ENCODE assay signal across 9 cellular contexts in the genomic region with DNA sequence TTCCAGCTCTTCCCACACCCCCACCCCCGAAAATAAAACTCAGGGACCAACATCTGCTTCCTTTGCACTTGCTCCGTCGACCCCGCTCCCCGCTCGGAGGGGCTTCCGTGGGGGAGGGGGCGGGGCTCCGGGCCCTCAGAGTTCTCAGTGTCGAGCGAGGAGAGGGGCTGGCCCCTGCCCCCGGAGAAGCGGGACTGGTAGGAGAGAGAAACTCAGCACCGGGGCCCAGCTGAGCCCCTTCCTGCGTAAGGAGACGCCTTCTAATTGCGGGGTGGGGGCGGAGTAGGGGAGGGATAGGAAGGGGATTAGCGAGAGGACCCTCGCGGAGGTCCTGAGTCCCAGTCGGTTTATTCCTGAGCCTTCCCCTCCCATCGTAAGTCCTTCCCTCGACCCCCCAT. TPM values are rescaled to one million over a fixed set of nuclear protein-coding genes. Genes with fewer than 3 reads are reported as not detected.
A peak's percentile ranks its signal among the peaks of the same experiment; 100 is the strongest.
DNase-seq lines count a peak whose midpoint lies in the region; ATAC-seq, FAIRE-seq and TF ChIP-seq lines count a peak whose summit lies in the region.
"Had no signal": no experiment of that assay in that cellular context is flagged by ENCODE, and none has a peak within 500 bp of the region (broad histone marks: within the 10 kb centered on the region; RNA-seq: fewer than 3 reads in every experiment).

No MANE protein-coding gene starts in this region.

- H3K27me3 ChIP-seq in HUES6 (ENCODE audit: control insufficient read depth, insufficient read depth, low read length) (peaks cover 65% of the 10 kb centered on the region), duodenal mucosa (ENCODE audit: control insufficient read depth in 1 of 2, insufficient read depth in 2 of 2, low read length in 2 of 2) (no peaks in the 10 kb centered on the region)

- H3K4me1 Mint-ChIP-seq in CD14-positive monocyte (peaks cover 19% of the 10 kb centered on the region), nephron progenitor cell (peaks cover 63% of the 10 kb centered on the region)

- H3K27ac ChIP-seq in HUES6 (ENCODE audit: low read depth, low read length) (no peak overlapping the region), duodenal mucosa (ENCODE audit: low read depth, low read length) (peak overlapping the region; percentile 85)

- H3K4me1 ChIP-seq in HUES6 (ENCODE audit: control insufficient read depth, insufficient read depth, low read length) (peaks cover 39% of the 10 kb centered on the region), duodenal mucosa (ENCODE audit: control insufficient read depth in 1 of 2, insufficient read depth in 2 of 2, low read length in 2 of 2) (peaks cover 44 to 66% of the 10 kb centered on the region in 2 donors)

- intact Hi-C loops in CD14-positive monocyte (cut with micrococcal nuclease): no loop called here

- H3K4me3 ChIP-seq in HUES6 (ENCODE audit: low read depth, low read length) (peak overlapping the region; percentile 42), duodenal mucosa (ENCODE audit: low read depth in 1 of 2, low read length in 2 of 2) (peak overlapping the region; percentile 56 to 67)

- FAIRE-seq in urothelium cell line (lab: Jason Lieb, UNC): no peak

- H3K9ac ChIP-seq in HUES6 (ENCODE audit: low read length) (no peak overlapping the region), duodenal mucosa (ENCODE audit: low read depth in 1 of 2, low read length in 2 of 2) (peak overlapping the region; percentile 12 to 75)

- H3K9me3 ChIP-seq in HUES6 (ENCODE audit: control insufficient read depth, insufficient read depth, low read depth, low read length) (no peaks in the 10 kb centered on the region), duodenal mucosa (ENCODE audit: control insufficient read depth in 1 of 2, low read length in 2 of 2) (no peaks in the 10 kb centered on the region)

- DNase-seq in CD14-positive monocyte (ENCODE audit: low spot score) (no peak), nephron progenitor cell (peak; percentile 56), NCI-H510A (lab: John Stamatoyannopoulos, UW) (no peak), urothelium cell line (ENCODE audit: low spot score) (no peak), Ammon's horn (ENCODE audit: low spot score) (no peak)
- DNase-seq: NCI-H526 treated with DMSO at 0.1 percent for 48 hours had no signal

- H3K36me3 Mint-ChIP-seq in CD14-positive monocyte: peaks cover 3 to 9% of the 10 kb centered on the region in 2 donors
- no peaks in the 10 kb centered on the region for H3K36me3 Mint-ChIP-seq in nephron progenitor cell (ENCODE audit: low read depth)

- H3K27me3 Mint-ChIP-seq in CD14-positive monocyte (ENCODE audit: low read depth in 3 of 3) (peaks cover 69 to 94% (median 85%) of the 10 kb centered on the region in 3 donors), nephron progenitor cell (ENCODE audit: low read depth, poor library complexity) (peaks cover 75% of the 10 kb centered on the region)

- peaks cover 0 to 17% (median 4%) of the 10 kb centered on the region in 7 donors for H3K9me3 Mint-ChIP-seq in CD14-positive monocyte
- no peaks in the 10 kb centered on the region for H3K9me3 Mint-ChIP-seq in nephron progenitor cell

- TF ChIP-seq CTCF in CD14-positive monocyte (IDR thresholded peaks at IDR 0.05) (no peak), nephron progenitor cell (IDR thresholded peaks at IDR 0.05) (no peak)

- H3K4me3 Mint-ChIP-seq in CD14-positive monocyte: peak overlapping the region; percentile 72 to 90
- H3K4me3 Mint-ChIP-seq in nephron progenitor cell: peak overlapping the region; percentile 77

- H3K36me3 ChIP-seq in HUES6 (ENCODE audit: control insufficient read depth, insufficient read depth, low read length) (no peaks in the 10 kb centered on the region), duodenal mucosa (ENCODE audit: control insufficient read depth in 1 of 2, insufficient read depth in 2 of 2, low read length in 2 of 2) (no peaks in the 10 kb centered on the region)

- no peak for ATAC-seq in HG03432 (IDR thresholded peaks at IDR 0.05; ENCODE audit: unreplicated experiment)

- H3K27ac Mint-ChIP-seq in CD14-positive monocyte (no peak overlapping the region), nephron progenitor cell (no peak overlapping the region)

RNA-seq across cellular contexts. Expression of gene SLC22A7, which starts 22.3 kb away (rescaled TPM):
- not detected for polyA plus RNA-seq in CD14-positive monocyte

RNA-seq across cellular contexts. Expression of gene TTBK1, which starts 32.5 kb away (rescaled TPM):
- polyA plus RNA-seq in CD14-positive monocyte: not detected

RNA-seq across cellular contexts. Expression of gene CRIP3, which starts 32.8 kb away (rescaled TPM):
- 1 to 10 TPM; 1.2 to 1.6 TPM for polyA plus RNA-seq in CD14-positive monocyte

RNA-seq across cellular contexts. Expression of gene DNPH1, which starts 46.5 kb away (rescaled TPM):
- 10 to 100 TPM; 42.7 to 55.4 TPM for polyA plus RNA-seq in CD14-positive monocyte
